ENCODE assay signal across 11 cellular contexts in genomic region chr11:44575288-44575672, GRCh38. TPM values are rescaled to one million over a fixed set of nuclear protein-coding genes. Genes with fewer than 3 reads are reported as not detected.
DNase-seq lines count a peak whose midpoint lies in the region; ATAC-seq and TF ChIP-seq lines count a peak whose summit lies in the region.
"Had no signal": no experiment of that assay in that cellular context is flagged by ENCODE, and none has a peak within 500 bp of the region (broad histone marks: within the 10 kb centered on the region; RNA-seq: fewer than 3 reads in every experiment).

No MANE protein-coding gene starts in this region.

- H3K4me3 ChIP-seq in uterus, result no peak overlapping the region
- H3K4me3 ChIP-seq: adrenal gland, lung had no signal

- H3K9me3 Mint-ChIP-seq in dendritic cell treated with granulocyte-macrophage colony-stimulating factor and Interleukin-4, amounts not matched to agents 40 ng/mL and 50 ng/mL, for 4 days, result no peaks in the 10 kb centered on the region

- H3K36me3 ChIP-seq in uterus, result no peaks in the 10 kb centered on the region
- H3K36me3 ChIP-seq: adrenal gland had no signal

- no peaks in the 10 kb centered on the region for H3K27me3 ChIP-seq in uterus
- H3K27me3 ChIP-seq: adrenal gland had no signal

- no peaks in the 10 kb centered on the region for H3K4me1 ChIP-seq in uterus
- H3K4me1 ChIP-seq: adrenal gland had no signal

- TF ChIP-seq CTCF in uterus (IDR thresholded peaks at IDR 0.05), result no peak

- H3K27me3 Mint-ChIP-seq in dendritic cell treated with granulocyte-macrophage colony-stimulating factor and Interleukin-4, amounts not matched to agents 40 ng/mL and 50 ng/mL, for 4 days, result peaks cover 15% of the 10 kb centered on the region

- intact Hi-C loops in dendritic cell treated with granulocyte-macrophage colony-stimulating factor and Interleukin-4, amounts not matched to agents 40 ng/mL and 50 ng/mL, for 4 days (cut with micrococcal nuclease), result loop anchor here (5.0 kb wide), 1 partner anchor 37 kb away; no protein-coding TSS in a partner anchor
- intact Hi-C loops in uterus (cut with DNase I; ENCODE audit: low total_unique reads), result no loop called here

- no peaks in the 10 kb centered on the region for H3K9me3 ChIP-seq in uterus
- H3K9me3 ChIP-seq: adrenal gland had no signal

- no peaks in the 10 kb centered on the region for H3K36me3 Mint-ChIP-seq in dendritic cell treated with granulocyte-macrophage colony-stimulating factor and Interleukin-4, amounts not matched to agents 40 ng/mL and 50 ng/mL, for 4 days (ENCODE audit: low read depth)

- DNase-seq in RPMI7951 (ENCODE audit: low read depth), result peak; percentile 64
- peak; percentile 43 to 68 (median 47) for DNase-seq in stimulated activated CD4-positive, alpha-beta T cell treated with anti-CD3 and anti-CD28 coated beads, TNF-alpha, amount 100 ng/mL, for 24 hours (ENCODE audit: low read depth in 3 of 3)
- no peak for DNase-seq in NCI-H1436 treated with DMSO at 0.1 percent for 48 hours (lab: John Stamatoyannopoulos, UW)
- no peak for DNase-seq in cerebellum (ENCODE audit: low spot score)
- no peak for DNase-seq in uterus
- DNase-seq: adrenal gland, NCI-H2107 had no signal

- ATAC-seq in GM19035 (IDR thresholded peaks at IDR 0.05; ENCODE audit: unreplicated experiment) (peak; percentile 5), HG02763 (IDR thresholded peaks at IDR 0.05; ENCODE audit: unreplicated experiment) (no peak)

- peak overlapping the region; percentile 6 for H3K27ac Mint-ChIP-seq in dendritic cell treated with granulocyte-macrophage colony-stimulating factor and Interleukin-4, amounts not matched to agents 40 ng/mL and 50 ng/mL, for 4 days

- H3K27ac ChIP-seq in uterus, result no peak overlapping the region
- H3K27ac ChIP-seq: adrenal gland had no signal

- H3K4me1 Mint-ChIP-seq in dendritic cell treated with granulocyte-macrophage colony-stimulating factor and Interleukin-4, amounts not matched to agents 40 ng/mL and 50 ng/mL, for 4 days (ENCODE audit: low read depth), result peaks cover 79% of the 10 kb centered on the region

- TF ChIP-seq POLR2A in uterus (IDR thresholded peaks at IDR 0.05), result no peak

- H3K4me3 Mint-ChIP-seq in dendritic cell treated with granulocyte-macrophage colony-stimulating factor and Interleukin-4, amounts not matched to agents 40 ng/mL and 50 ng/mL, for 4 days, result no peak overlapping the region

RNA-seq across cellular contexts. Expression of gene CD82, which starts 9.8 kb away (rescaled TPM):
- 83.6 and 92.1 TPM in 2 replicates for total RNA-seq in RPMI7951 (2014; rRNA removed; shearing (Covaris generic))
- total RNA-seq in cerebellum (6.4 TPM), uterus (10 to 100 TPM; 10.2 to 26.3 (median 20.8) TPM)

Comparison
In these comparisons a context has a peak if more than half of its experiments do, and no peak if none do; other contexts are left out.
1. DNase-seq: peak in RPMI7951 (single experiment) and stimulated activated CD4-positive, alpha-beta T cell treated with anti-CD3 and anti-CD28 coated beads, TNF-alpha, amount 100 ng/mL, for 24 hours (3 of 3); none in NCI-H1436 treated with DMSO at 0.1 percent for 48 hours (single experiment), cerebellum (single experiment) and uterus (0 of 2).